In genomic region chr6:1336246-1336843, GRCh38 we compare ENCODE assay signal across 14 cellular contexts. TPM values are rescaled to one million over a fixed set of nuclear protein-coding genes. Genes with fewer than 3 reads are reported as not detected.
A peak's percentile ranks its signal among the peaks of the same experiment; 100 is the strongest.
DNase-seq lines count a peak whose midpoint lies in the region; ATAC-seq, FAIRE-seq and TF ChIP-seq lines count a peak whose summit lies in the region.
"Had no signal": no experiment of that assay in that cellular context is flagged by ENCODE, and none has a peak within 500 bp of the region (broad histone marks: within the 10 kb centered on the region; RNA-seq: fewer than 3 reads in every experiment).

No MANE protein-coding gene starts in this region.

- peak overlapping the region; percentile 73 to 85 for H3K27ac ChIP-seq in A549
- no peak overlapping the region for H3K27ac ChIP-seq in WERI-Rb-1

- H3K9me3 ChIP-seq in A549 (no peaks in the 10 kb centered on the region), WERI-Rb-1 (ENCODE audit: severe bottlenecking) (no peaks in the 10 kb centered on the region)

- TF ChIP-seq EP300 in A549 (IDR thresholded peaks at IDR 0.05) = no peak

- intact Hi-C loops in cardiac septum (cut with DNase I) = no loop called here

- peak in 1 of 2 experiments; percentile 66 for DNase-seq in A549 (ENCODE audit: low read depth in 1 of 2, low spot score in 1 of 2)
- DNase-seq in H7 = peak; percentile 35
- DNase-seq in WERI-Rb-1 = peak; percentile 69
- peak; percentile 76 for DNase-seq in kidney glomerular epithelial cell (lab: John Stamatoyannopoulos, UW)
- DNase-seq in activated T-cell treated with anti-CD3 and anti-CD28 coated beads, Interleukin-2, amount 50 U/mL, for 72 hours = no peak
- DNase-seq in cardiac septum (ENCODE audit: low spot score) = no peak

- H3K4me3 Mint-ChIP-seq in activated T-cell treated with anti-CD3 and anti-CD28 coated beads, Interleukin-2, amount 50 U/mL, for 72 hours = no peak overlapping the region
- H3K4me3 Mint-ChIP-seq: stimulated activated memory B cell treated with anti-CD40 and anti-IgM and Interleukin-4, amounts not matched to agents 10 μg/mL and 1 μg/mL and 100 μg/mL, for 72 hours had no signal

- no peak overlapping the region for H3K4me3 ChIP-seq in A549
- no peak overlapping the region for H3K4me3 ChIP-seq in H7 (ENCODE audit: insufficient read depth, low read depth, low read length)
- H3K4me3 ChIP-seq in WERI-Rb-1 (ENCODE audit: low read depth, low read length) = no peak overlapping the region

- H3K4me1 Mint-ChIP-seq in activated T-cell treated with anti-CD3 and anti-CD28 coated beads, Interleukin-2, amount 50 U/mL, for 72 hours (ENCODE audit: low read depth) = no peaks in the 10 kb centered on the region
- H3K4me1 Mint-ChIP-seq: stimulated activated memory B cell treated with anti-CD40 and anti-IgM and Interleukin-4, amounts not matched to agents 10 μg/mL and 1 μg/mL and 100 μg/mL, for 72 hours had no signal

- peak overlapping the region; percentile 81 for H3K4me2 ChIP-seq in A549

- ATAC-seq in A549 (peak; percentile 89 to 91), HG03097 (IDR thresholded peaks at IDR 0.05; ENCODE audit: low FRiP score, unreplicated experiment) (no peak), HG02852 (IDR thresholded peaks at IDR 0.05; ENCODE audit: unreplicated experiment) (no peak)
- no peak for ATAC-seq in activated T-cell treated with anti-CD3 and anti-CD28 coated beads, Interleukin-2, amount 50 U/mL, for 72 hours (replicated peaks in 1 of 2)
- ATAC-seq: activated naive CD4-positive, alpha-beta T cell treated with anti-CD3 and anti-CD28 coated beads, Interleukin-2, amount 50 U/mL, for 72 hours; stimulated activated memory B cell treated with anti-CD40 and anti-IgM and Interleukin-4, amounts not matched to agents 10 μg/mL and 1 μg/mL and 100 μg/mL, for 72 hours had no signal

- POLR2A ChIA-PET in A549 (lab: Yijun Ruan, JAX) = interaction anchor here (0.7 to 1.9 kb wide), 4 partner anchors 9 to 24 kb away, joined by 3 to 10 read pairs (median 8); partner anchors contain the start of gene FOXQ1

- H3K36me3 Mint-ChIP-seq in activated T-cell treated with anti-CD3 and anti-CD28 coated beads, Interleukin-2, amount 50 U/mL, for 72 hours (ENCODE audit: insufficient read depth in 2 of 2) = no peaks in the 10 kb centered on the region
- H3K36me3 Mint-ChIP-seq: activated naive CD4-positive, alpha-beta T cell treated with anti-CD3 and anti-CD28 coated beads, Interleukin-2, amount 50 U/mL, for 72 hours; stimulated activated memory B cell treated with anti-CD40 and anti-IgM and Interleukin-4, amounts not matched to agents 10 μg/mL and 1 μg/mL and 100 μg/mL, for 72 hours had no signal

- H3K27me3 ChIP-seq in H7 (ENCODE audit: control insufficient read depth, insufficient read depth, low read length) = no peaks in the 10 kb centered on the region
- no peaks in the 10 kb centered on the region for H3K27me3 ChIP-seq in WERI-Rb-1 (ENCODE audit: insufficient read depth, low read depth, severe bottlenecking)

- peaks cover 31% of the 10 kb centered on the region for H3K4me1 ChIP-seq in A549

- H3K36me3 ChIP-seq in H7 (replicated peaks; ENCODE audit: control insufficient read depth, insufficient read depth, low read length) (no peaks in the 10 kb centered on the region), WERI-Rb-1 (no peaks in the 10 kb centered on the region)

- 71% methylated on average over 5 of the region's 5 CpGs for WGBS in A549 (ENCODE audit: missing lambda C conversion rate)

- H3K27me3 Mint-ChIP-seq in activated T-cell treated with anti-CD3 and anti-CD28 coated beads, Interleukin-2, amount 50 U/mL, for 72 hours (ENCODE audit: low read depth) = peaks cover 56% of the 10 kb centered on the region

- no peaks in the 10 kb centered on the region for H3K9me3 Mint-ChIP-seq in activated T-cell treated with anti-CD3 and anti-CD28 coated beads, Interleukin-2, amount 50 U/mL, for 72 hours
- H3K9me3 Mint-ChIP-seq: activated naive CD4-positive, alpha-beta T cell treated with anti-CD3 and anti-CD28 coated beads, Interleukin-2, amount 50 U/mL, for 72 hours; stimulated activated memory B cell treated with anti-CD40 and anti-IgM and Interleukin-4, amounts not matched to agents 10 μg/mL and 1 μg/mL and 100 μg/mL, for 72 hours had no signal

- TF ChIP-seq CTCF in A549 (IDR thresholded peaks at IDR 0.05) (peak; percentile 69), WERI-Rb-1 (IDR thresholded peaks at IDR 0.05; ENCODE audit: low read depth, low read length) (peak; percentile 87)

- TF ChIP-seq POLR2A in A549 (IDR thresholded peaks at IDR 0.05; ENCODE audit: low read length) = no peak

- CTCF ChIA-PET in A549 (lab: Yijun Ruan, JAX) = interaction anchor here (0.6 to 2.8 kb wide), 29 partner anchors 10 to 1017 kb away, joined by 3 to 32 read pairs (median 4); partner anchors contain the start of gene FOXQ1

- no peak for FAIRE-seq in A549 (lab: Jason Lieb, UNC)

- H3K27ac Mint-ChIP-seq in activated T-cell treated with anti-CD3 and anti-CD28 coated beads, Interleukin-2, amount 50 U/mL, for 72 hours = no peak overlapping the region
- H3K27ac Mint-ChIP-seq: activated naive CD4-positive, alpha-beta T cell treated with anti-CD3 and anti-CD28 coated beads, Interleukin-2, amount 50 U/mL, for 72 hours; stimulated activated memory B cell treated with anti-CD40 and anti-IgM and Interleukin-4, amounts not matched to agents 10 μg/mL and 1 μg/mL and 100 μg/mL, for 72 hours had no signal

- TF ChIP-seq RAD21 in A549 (conservative IDR thresholded peaks at IDR 0.05 in 1 of 2, IDR thresholded peaks at IDR 0.05 in 1 of 2) = peak; percentile 85 to 86

TF ChIP-seq in A549, 52 proteins besides CTCF, POLR2A, EP300 and RAD21:
- TF ChIP-seq ZSCAN20 (CRISPR knock-in tag; IDR thresholded peaks at IDR 0.05) = no peak
- no peak for TF ChIP-seq PHF8 (IDR thresholded peaks at IDR 0.05; ENCODE audit: borderline replicate concordance, low read depth)
- no peak for TF ChIP-seq ELK1 (IDR thresholded peaks at IDR 0.05; ENCODE audit: low read depth, low read length)
- no peak for TF ChIP-seq RNF2 (IDR thresholded peaks at IDR 0.05; ENCODE audit: borderline replicate concordance, low read depth)
- TF ChIP-seq, protein P1, sequence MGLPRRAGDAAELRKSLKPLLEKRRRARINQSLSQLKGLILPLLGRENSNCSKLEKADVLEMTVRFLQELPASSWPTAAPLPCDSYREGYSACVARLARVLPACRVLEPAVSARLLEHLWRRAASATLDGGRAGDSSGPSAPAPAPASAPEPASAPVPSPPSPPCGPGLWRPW (IDR thresholded peaks at IDR 0.05) = no peak
- TF ChIP-seq SMC3 (IDR thresholded peaks at IDR 0.05) = peak; percentile 70
- TF ChIP-seq HOXA7 (CRISPR knock-in tag; IDR thresholded peaks at IDR 0.05) = no peak
- no peak for TF ChIP-seq JUN (IDR thresholded peaks at IDR 0.05)
- TF ChIP-seq POLR2AphosphoS2 (conservative IDR thresholded peaks at IDR 0.05; ENCODE audit: low read length) = no peak
- no peak for TF ChIP-seq EHF (CRISPR knock-in tag; IDR thresholded peaks at IDR 0.05)
- no peak for TF ChIP-seq CHD4 (IDR thresholded peaks at IDR 0.05; ENCODE audit: borderline replicate concordance)
- TF ChIP-seq, protein P2, sequence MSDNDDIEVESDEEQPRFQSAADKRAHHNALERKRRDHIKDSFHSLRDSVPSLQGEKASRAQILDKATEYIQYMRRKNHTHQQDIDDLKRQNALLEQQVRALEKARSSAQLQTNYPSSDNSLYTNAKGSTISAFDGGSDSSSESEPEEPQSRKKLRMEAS (IDR thresholded peaks at IDR 0.05) = peak; percentile 14; the same call in 1 of the 2 replicates
- TF ChIP-seq JUNB (IDR thresholded peaks at IDR 0.05) = no peak
- TF ChIP-seq BHLHE40 (IDR thresholded peaks at IDR 0.05; ENCODE audit: low read depth, low read length) = no peak

RNA-seq across cellular contexts. Expression of gene FOXQ1, which starts 24.4 kb away (rescaled TPM):
- 2.1 and 3.5 TPM in 2 replicates for polyA plus RNA-seq in A549 (2011; rRNA removed)
- 0.49 and 0.98 TPM in 2 replicates for polyA plus RNA-seq in A549 (2012; cell fraction: cytosol; rRNA removed)
- polyA plus RNA-seq in A549 (2012; cell fraction: nucleus; rRNA removed) = 0.77 and 0.79 TPM in 2 replicates
- 3.1 to 3.6 TPM (median 3.6 TPM) in 3 replicates for polyA plus RNA-seq in A549 (2017; fragmentation: RNase III; extraction: RNeasy Plus Mini Kit Qiagen cat#74134 plus additional on column Dnase treatment)
- 1.5 and 1.8 TPM in 2 replicates for polyA minus RNA-seq in A549 (2011; rRNA and poly(A)+ RNA removed)
- total RNA-seq in H7 (2014; rRNA removed; shearing (Covaris generic)) = 3.1 and 24.8 TPM in 2 replicates
- not detected for total RNA-seq in activated T-cell treated with anti-CD3 and anti-CD28 coated beads, Interleukin-2, amount 50 U/mL, for 72 hours
- not detected for total RNA-seq in cardiac septum
- total RNA-seq: activated naive CD4-positive, alpha-beta T cell treated with anti-CD3 and anti-CD28 coated beads, Interleukin-2, amount 50 U/mL, for 72 hours; glomerular endothelial cell; posterior vena cava; T-helper 2 cell treated with Interferon-gamma antibody and Interleukin-4, amounts not matched to agents 100 ng/mL and 5 ng/mL, for 36 hours had no signal

RNA-seq across cellular contexts. Expression of gene FOXF2, which starts 53.0 kb away (rescaled TPM):
- polyA plus RNA-seq in A549 (2011; rRNA removed) (6.6 and 8.3 TPM in 2 replicates), A549 (2017; fragmentation: RNase III; extraction: RNeasy Plus Mini Kit Qiagen cat#74134 plus additional on column Dnase treatment) (12.3 to 12.4 TPM (median 12.3 TPM) in 3 replicates)
- 10.3 and 14.6 TPM in 2 replicates for polyA plus RNA-seq in A549 (2012; cell fraction: cytosol; rRNA removed)
- polyA plus RNA-seq in A549 (2012; cell fraction: nucleus; rRNA removed) = 7.1 and 10.1 TPM in 2 replicates
- 5.3 and 6.5 TPM in 2 replicates for polyA minus RNA-seq in A549 (2011; rRNA and poly(A)+ RNA removed)
- total RNA-seq in H7 (2014; rRNA removed; shearing (Covaris generic)) = 0.52 and 0.89 TPM in 2 replicates
- total RNA-seq in activated T-cell treated with anti-CD3 and anti-CD28 coated beads, Interleukin-2, amount 50 U/mL, for 72 hours = not detected
- total RNA-seq in cardiac septum = 0.43 TPM
- total RNA-seq: activated naive CD4-positive, alpha-beta T cell treated with anti-CD3 and anti-CD28 coated beads, Interleukin-2, amount 50 U/mL, for 72 hours; glomerular endothelial cell; LHCN-M2; T-helper 2 cell treated with Interferon-gamma antibody and Interleukin-4, amounts not matched to agents 100 ng/mL and 5 ng/mL, for 36 hours had no signal

Comparison
In these comparisons a context has a peak if more than half of its experiments do, and no peak if none do; other contexts are left out.
1. ATAC-seq: peak in A549 (2 of 2); none in HG03097 (single experiment), activated T-cell treated with anti-CD3 and anti-CD28 coated beads, Interleukin-2, amount 50 U/mL, for 72 hours (0 of 2) and HG02852 (single experiment).
2. DNase-seq: peak in H7 (single experiment), WERI-Rb-1 (single experiment) and kidney glomerular epithelial cell (single experiment); none in activated T-cell treated with anti-CD3 and anti-CD28 coated beads, Interleukin-2, amount 50 U/mL, for 72 hours (0 of 2) and cardiac septum (single experiment).